Comparison of ENCODE assay signal across 13 cellular contexts in genomic region chr4:124206779-124207605, GRCh38.
A peak's percentile ranks its signal among the peaks of the same experiment; 100 is the strongest.
DNase-seq lines count a peak whose midpoint lies in the region; ATAC-seq and TF ChIP-seq lines count a peak whose summit lies in the region.
"Had no signal": no experiment of that assay in that cellular context is flagged by ENCODE, and none has a peak within 500 bp of the region (broad histone marks: within the 10 kb centered on the region; RNA-seq: fewer than 3 reads in every experiment).

No MANE protein-coding gene starts in this region.

- no peak overlapping the region for H3K4me2 ChIP-seq in hepatocyte

- TF ChIP-seq CTCF in A673 (conservative IDR thresholded peaks at IDR 0.05; ENCODE audit: low read depth, low read length) (no peak), breast epithelium (IDR thresholded peaks at IDR 0.05) (no peak), hepatocyte (IDR thresholded peaks at IDR 0.05; ENCODE audit: poor library complexity) (no peak)

- H3K36me3 ChIP-seq in A673 (ENCODE audit: insufficient read depth, low read length, poor library complexity, severe bottlenecking) (no peaks in the 10 kb centered on the region), breast epithelium (no peaks in the 10 kb centered on the region), hepatocyte (replicated peaks; ENCODE audit: insufficient read depth, low read depth) (no peaks in the 10 kb centered on the region), H7 (replicated peaks; ENCODE audit: control insufficient read depth, insufficient read depth, low read length) (no peaks in the 10 kb centered on the region)
- H3K36me3 ChIP-seq: lower lobe of right lung, MG63, SJCRH30 had no signal

- TF ChIP-seq POLR2A in breast epithelium (IDR thresholded peaks at IDR 0.05): no peak

- POLR2A ChIA-PET in A673 (lab: Charles Lee; ENCODE audit: low non-redundant PET): no interaction called here

- no peak for ATAC-seq in HG03439 (IDR thresholded peaks at IDR 0.05; ENCODE audit: unreplicated experiment)
- ATAC-seq: activated CD8-positive, alpha-beta T cell treated with anti-CD3 and anti-CD28 coated beads for 36 hours; lower lobe of right lung had no signal

- H3K9me3 ChIP-seq in A673 (ENCODE audit: low read depth, low read length, poor library complexity, severe bottlenecking) (no peaks in the 10 kb centered on the region), breast epithelium (no peaks in the 10 kb centered on the region), hepatocyte (ENCODE audit: low read depth) (no peaks in the 10 kb centered on the region)
- H3K9me3 ChIP-seq: lower lobe of right lung, MG63, SJCRH30 had no signal

- H4K20me1 ChIP-seq in hepatocyte (ENCODE audit: insufficient read depth, poor library complexity, severe bottlenecking): no peaks in the 10 kb centered on the region

- H3K27ac ChIP-seq in A673 (ENCODE audit: low read depth, low read length, poor library complexity, severe bottlenecking): no peak overlapping the region
- H3K27ac ChIP-seq in breast epithelium: no peak overlapping the region
- H3K27ac ChIP-seq in hepatocyte: peak overlapping the region; percentile 11
- H3K27ac ChIP-seq: lower lobe of right lung, SJCRH30 had no signal

- no TSS peak for BruUV-seq in A673 (replicated peaks; lab: Mats Ljungman, UMichigan)

- H2AFZ ChIP-seq in hepatocyte: no peak overlapping the region

- intact Hi-C loops in A673 (cut with micrococcal nuclease; ENCODE audit: unreplicated experiment): no loop called here
- intact Hi-C loops in breast epithelium (cut with DNase I; ENCODE audit: low total_unique reads): no loop called here

- H3K27me3 ChIP-seq in A673 (replicated peaks; ENCODE audit: insufficient read depth, low read depth, low read length, poor library complexity) (no peaks in the 10 kb centered on the region), breast epithelium (no peaks in the 10 kb centered on the region), hepatocyte (no peaks in the 10 kb centered on the region), H7 (ENCODE audit: control insufficient read depth, insufficient read depth, low read length) (no peaks in the 10 kb centered on the region)
- H3K27me3 ChIP-seq: MG63, SJCRH30 had no signal

- H3K4me3 ChIP-seq in A673 (ENCODE audit: low read depth, low read length, poor library complexity, severe bottlenecking) (no peak overlapping the region), breast epithelium (no peak overlapping the region), hepatocyte (no peak overlapping the region), H7 (ENCODE audit: insufficient read depth, low read depth, low read length) (no peak overlapping the region)
- H3K4me3 ChIP-seq: lower lobe of right lung, MG63, SJCRH30 had no signal

- WGBS in hepatocyte (ENCODE audit: low lambda C conversion rate, missing lambda C conversion rate): 95% methylated on average over 9 of the region's 9 CpGs

- DNase-seq in A673 (ENCODE audit: low spot score): peak; percentile 60
- peak; percentile 92 for DNase-seq in HT-29 (ENCODE audit: low spot score)
- DNase-seq in breast epithelium (ENCODE audit: low spot score in 2 of 2): peak; percentile 18 to 51
- DNase-seq in hepatocyte (ENCODE audit: low spot score): peak; percentile 26
- DNase-seq in NCI-H1105 (lab: John Stamatoyannopoulos, UW): no peak
- no peak for DNase-seq in H7
- no peak for DNase-seq in stimulated activated CD4-positive, alpha-beta T cell treated with anti-CD3 and anti-CD28 coated beads, Interleukin-4, amount 100 ng/mL, for 4 hours
- DNase-seq: activated CD8-positive, alpha-beta T cell treated with anti-CD3 and anti-CD28 coated beads for 36 hours; lower lobe of right lung; MG63; NCI-H2107; SJCRH30 had no signal

- H3K4me1 ChIP-seq in A673 (ENCODE audit: insufficient read depth, low read length, poor library complexity, severe bottlenecking) (peaks cover 5% of the 10 kb centered on the region), breast epithelium (no peaks in the 10 kb centered on the region), hepatocyte (ENCODE audit: insufficient read depth) (peaks cover 8% of the 10 kb centered on the region)
- H3K4me1 ChIP-seq: lower lobe of right lung had no signal

- no peaks in the 10 kb centered on the region for H3K79me2 ChIP-seq in hepatocyte

- no peaks in the 10 kb centered on the region for H3K9me2 ChIP-seq in hepatocyte (replicated peaks; ENCODE audit: insufficient read depth)

- CTCF ChIA-PET in A673 (lab: Charles Lee): no interaction called here

Comparison
In these comparisons a context has a peak if more than half of its experiments do, and no peak if none do; other contexts are left out.
1. DNase-seq: peak in A673 (single experiment), HT-29 (single experiment), breast epithelium (2 of 2) and hepatocyte (single experiment); none in NCI-H1105 (single experiment), H7 (single experiment) and stimulated activated CD4-positive, alpha-beta T cell treated with anti-CD3 and anti-CD28 coated beads, Interleukin-4, amount 100 ng/mL, for 4 hours (0 of 2).